Comparison of ENCODE assay signal across 24 cellular contexts in genomic region chr14:71006200-71006563, GRCh38.
DNase-seq lines count a peak whose midpoint lies in the region; ATAC-seq, FAIRE-seq and TF ChIP-seq lines count a peak whose summit lies in the region.
"Had no signal": no experiment of that assay in that cellular context is flagged by ENCODE, and none has a peak within 500 bp of the region (broad histone marks: within the 10 kb centered on the region; RNA-seq: fewer than 3 reads in every experiment).

No MANE protein-coding gene starts in this region.

- H3K27me3 ChIP-seq in GM23248 (replicated peaks; ENCODE audit: insufficient read depth) (no peaks in the 10 kb centered on the region), MG63 (no peaks in the 10 kb centered on the region), astrocyte (ENCODE audit: insufficient read depth, low read length) (no peaks in the 10 kb centered on the region), trophoblast cell (ENCODE audit: insufficient read depth, low read length) (no peaks in the 10 kb centered on the region), psoas muscle (ENCODE audit: insufficient read depth in 3 of 3, low read length in 2 of 3) (no peaks in the 10 kb centered on the region), heart right ventricle (no peaks in the 10 kb centered on the region)
- H3K27me3 ChIP-seq: Peyer's patch had no signal

- peaks cover 22% of the 10 kb centered on the region for H3K36me3 Mint-ChIP-seq in astrocyte (ENCODE audit: low read depth, unreplicated experiment)

- no peak overlapping the region for H3K23ac ChIP-seq in trophoblast cell (ENCODE audit: low read length)

- H3K14ac ChIP-seq in trophoblast cell (ENCODE audit: low read length): no peak overlapping the region

- peak overlapping the region; percentile 29 for H3K18ac ChIP-seq in trophoblast cell (ENCODE audit: low read length)

- no peaks in the 10 kb centered on the region for H3K9me3 Mint-ChIP-seq in astrocyte (ENCODE audit: unreplicated experiment)
- H3K9me3 Mint-ChIP-seq: CD8-positive, alpha-beta memory T cell; GM23338 had no signal

- H4K20me1 ChIP-seq in GM23248 (ENCODE audit: insufficient read depth): no peaks in the 10 kb centered on the region; the same call in 1 of the 2 replicates
- H4K20me1 ChIP-seq in astrocyte (ENCODE audit: insufficient read depth, low read length): peaks cover 22% of the 10 kb centered on the region

- H2AFZ ChIP-seq in GM23248: no peak overlapping the region
- no peak overlapping the region for H2AFZ ChIP-seq in astrocyte (ENCODE audit: low read depth, low read length)
- no peak overlapping the region for H2AFZ ChIP-seq in trophoblast cell (ENCODE audit: insufficient read depth, low read length, poor library complexity)
- H2AFZ ChIP-seq: GM23338 had no signal

- intact Hi-C loops in psoas muscle (cut with DNase I) (no loop called here), heart right ventricle (cut with DNase I) (no loop called here)

- no peak overlapping the region for H2BK12ac ChIP-seq in trophoblast cell (ENCODE audit: low read length)

- no peak overlapping the region for H3K4me3 ChIP-seq in GM23248
- H3K4me3 ChIP-seq in MG63: no peak overlapping the region
- H3K4me3 ChIP-seq in astrocyte (ENCODE audit: insufficient read depth, low read depth, low read length): no peak overlapping the region
- H3K4me3 ChIP-seq in trophoblast cell (ENCODE audit: low read depth, low read length): no peak overlapping the region
- no peak overlapping the region for H3K4me3 ChIP-seq in psoas muscle
- no peak overlapping the region for H3K4me3 ChIP-seq in heart right ventricle
- H3K4me3 ChIP-seq: GM12878, GM23338, HAP-1, Peyer's patch had no signal

- H3K79me1 ChIP-seq in trophoblast cell (ENCODE audit: low read length): no peaks in the 10 kb centered on the region

- H3K4me1 ChIP-seq in GM23248 (ENCODE audit: insufficient read depth): peaks cover 32% of the 10 kb centered on the region
- peaks cover 18% of the 10 kb centered on the region for H3K4me1 ChIP-seq in astrocyte (ENCODE audit: insufficient read depth, low read length)
- H3K4me1 ChIP-seq in trophoblast cell (ENCODE audit: control insufficient read depth in 1 of 2, insufficient read depth in 2 of 2, low read length in 2 of 2): peaks cover 0 to 3% of the 10 kb centered on the region in 2 experiments
- H3K4me1 ChIP-seq in psoas muscle: no peaks in the 10 kb centered on the region
- H3K4me1 ChIP-seq in heart right ventricle: peaks cover 0 to 37% (median 7%) of the 10 kb centered on the region in 9 donors
- H3K4me1 ChIP-seq: Peyer's patch had no signal

- in situ Hi-C loops in GM23248 (cut with MboI): no loop called here

- H3K79me2 ChIP-seq in GM23248 (ENCODE audit: insufficient read depth): peaks cover 38% of the 10 kb centered on the region
- peaks cover 17% of the 10 kb centered on the region for H3K79me2 ChIP-seq in astrocyte (ENCODE audit: insufficient read depth, low read length)
- no peaks in the 10 kb centered on the region for H3K79me2 ChIP-seq in trophoblast cell (ENCODE audit: control insufficient read depth, insufficient read depth, low read length, poor library complexity)

- no peak for ATAC-seq in psoas muscle
- no peak for ATAC-seq in heart right ventricle
- ATAC-seq: GM12878, GM23338, Right ventricle myocardium inferior had no signal

- H4K91ac ChIP-seq in trophoblast cell (ENCODE audit: low read depth, low read length): no peak overlapping the region

- no peak overlapping the region for H2AK5ac ChIP-seq in trophoblast cell (ENCODE audit: low read length)

- H3K4me2 ChIP-seq in GM23248 (ENCODE audit: unreplicated experiment) (peak overlapping the region; percentile 37), astrocyte (ENCODE audit: low read length) (no peak overlapping the region), trophoblast cell (ENCODE audit: low read length) (no peak overlapping the region)
- H3K4me2 ChIP-seq: GM23338 had no signal

- no peak overlapping the region for H3K4me3 Mint-ChIP-seq in astrocyte (ENCODE audit: unreplicated experiment)
- H3K4me3 Mint-ChIP-seq: CD8-positive, alpha-beta memory T cell; GM23338 had no signal

- H3K9me2 ChIP-seq in GM23248 (ENCODE audit: insufficient read depth): no peaks in the 10 kb centered on the region

- DNase-seq in GM23248 (peak; percentile 30), MG63 (peak; percentile 19), astrocyte (ENCODE audit: low read depth) (peak; percentile 20), trophoblast cell (no peak), GM03348 (ENCODE audit: low spot score) (no peak), psoas muscle (no peak), heart right ventricle (no peak)
- DNase-seq: Calu3; CD8-positive, alpha-beta memory T cell; DMS153; GF-D8; KG1; MV-4-11; NCI-H1105 treated with DMSO at 0.1 percent for 48 hours; NCI-H2029 treated with DMSO at 0.1 percent for 48 hours; NCI-H345; NCI-H524 treated with DMSO at 0.1 percent for 48 hours; NCI-H82; Peyer's patch had no signal

- 44 to 47% methylated on average over 2 of the region's 2 CpGs for WGBS in GM23248 (ENCODE audit: low coverage in 1 of 2, low lambda C conversion rate in 2 of 2, missing lambda C conversion rate in 2 of 2), 2 experiments
- WGBS in trophoblast cell (ENCODE audit: extremely low coverage, insufficient coverage, insufficient read length): no CpG with 5 or more reads among the region's 2 CpGs
- WGBS in psoas muscle, 3 donors: 61 to 62% (median 62%) methylated on average over 2 of the region's 2 CpGs
- 84 to 94% methylated on average over 2 of the region's 2 CpGs for WGBS in heart right ventricle, 2 donors

- peaks cover 13% of the 10 kb centered on the region for H3K4me1 Mint-ChIP-seq in astrocyte (ENCODE audit: low read depth, unreplicated experiment)

- H2BK120ac ChIP-seq in trophoblast cell (ENCODE audit: insufficient read depth, low read length, poor library complexity): no peak overlapping the region

- no peak for TF ChIP-seq CTCF in astrocyte (IDR thresholded peaks at IDR 0.05; ENCODE audit: insufficient read depth, low read depth, low read length)
- TF ChIP-seq CTCF in psoas muscle (IDR thresholded peaks at IDR 0.05): no peak
- TF ChIP-seq CTCF in heart right ventricle (IDR thresholded peaks at IDR 0.05): no peak

- H2BK5ac ChIP-seq in trophoblast cell (ENCODE audit: low read depth, low read length, poor library complexity): no peak overlapping the region

- no peak overlapping the region for H3K4ac ChIP-seq in trophoblast cell (ENCODE audit: low read depth, low read length)

- no peaks in the 10 kb centered on the region for H3K27me3 Mint-ChIP-seq in astrocyte (ENCODE audit: low read depth, unreplicated experiment)
- H3K27me3 Mint-ChIP-seq: CD8-positive, alpha-beta memory T cell had no signal

- H3K9ac ChIP-seq in GM23248: no peak overlapping the region
- H3K9ac ChIP-seq in astrocyte (ENCODE audit: low read length): no peak overlapping the region
- no peak overlapping the region for H3K9ac ChIP-seq in trophoblast cell (ENCODE audit: low read length)

- H3K27ac ChIP-seq in GM23248 (peak overlapping the region; percentile 29; the same call in 1 of the 2 replicates), astrocyte (ENCODE audit: low read depth, low read length) (no peak overlapping the region), trophoblast cell (ENCODE audit: low read depth, low read length) (no peak overlapping the region), psoas muscle (no peak overlapping the region), heart right ventricle (no peak overlapping the region)
- H3K27ac ChIP-seq: C4-2B, Peyer's patch had no signal

- H4K8ac ChIP-seq in trophoblast cell (ENCODE audit: low read depth, low read length): no peak overlapping the region

- H3K36me3 ChIP-seq in GM23248 (ENCODE audit: low read depth) (no peaks in the 10 kb centered on the region), MG63 (peaks cover 3% of the 10 kb centered on the region), astrocyte (ENCODE audit: insufficient read depth, low read length) (peaks cover 7% of the 10 kb centered on the region), trophoblast cell (ENCODE audit: control insufficient read depth in 1 of 2, insufficient read depth in 2 of 2, low read length in 2 of 2) (peaks cover 5 to 8% of the 10 kb centered on the region in 2 experiments), psoas muscle (ENCODE audit: insufficient read depth in 1 of 2, low read depth in 1 of 2) (peaks cover 0 to 17% of the 10 kb centered on the region in 2 donors), heart right ventricle (peaks cover 0 to 57% (median 0%) of the 10 kb centered on the region in 9 donors)

- peaks cover 32% of the 10 kb centered on the region for H3F3A ChIP-seq in GM23248 (ENCODE audit: insufficient read depth)

- no peak for FAIRE-seq in astrocyte (lab: Jason Lieb, UNC)
- FAIRE-seq: GM12878 had no signal

- no peak overlapping the region for H4K12ac ChIP-seq in trophoblast cell (ENCODE audit: low read depth, low read length)

- no peak overlapping the region for H3K27ac Mint-ChIP-seq in astrocyte (ENCODE audit: unreplicated experiment)
- H3K27ac Mint-ChIP-seq: GM23338 had no signal

- H3K9me3 ChIP-seq in GM23248 (ENCODE audit: low read depth) (no peaks in the 10 kb centered on the region), MG63 (no peaks in the 10 kb centered on the region), astrocyte (ENCODE audit: insufficient read depth, low read depth, low read length) (no peaks in the 10 kb centered on the region), trophoblast cell (ENCODE audit: insufficient read depth, low read depth, low read length) (no peaks in the 10 kb centered on the region), psoas muscle (no peaks in the 10 kb centered on the region), heart right ventricle (no peaks in the 10 kb centered on the region)
- H3K9me3 ChIP-seq: HAP-1, Peyer's patch had no signal

Comparison
In these comparisons a context has a peak if more than half of its experiments do, and no peak if none do; other contexts are left out.
1. DNase-seq: peak in GM23248 (single experiment), MG63 (single experiment) and astrocyte (single experiment); none in trophoblast cell (0 of 2), GM03348 (single experiment), psoas muscle (0 of 2) and heart right ventricle (0 of 2).